1 cellular context compared by ENCODE assay signal in the genomic region with DNA sequence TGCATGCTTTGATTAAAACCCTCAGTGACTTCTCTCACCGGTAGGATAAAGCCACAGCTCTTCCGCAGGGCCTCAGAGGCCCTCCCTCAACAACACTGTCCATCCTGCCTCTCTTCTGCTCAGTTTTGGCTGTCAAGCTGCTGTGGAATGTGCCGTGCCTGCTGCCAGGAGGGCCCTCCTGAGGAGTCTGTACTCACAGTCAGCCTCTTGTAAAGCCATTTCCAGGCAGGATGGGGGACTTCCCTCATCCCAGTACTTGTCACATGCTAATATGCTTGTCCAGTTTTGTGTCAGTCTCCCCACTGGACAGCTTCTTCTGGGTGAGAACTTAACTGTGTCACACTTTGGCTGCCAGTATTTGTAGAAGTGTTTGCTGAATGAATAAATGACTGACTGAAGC.
TF ChIP-seq lines count a peak whose summit lies in the region.

No MANE protein-coding gene starts in this region.

TF ChIP-seq in IMR-90, 13 proteins besides CTCF, POLR2A, EP300 and RAD21:
- TF ChIP-seq RFX5 (IDR thresholded peaks at IDR 0.05; ENCODE audit: low read depth, low read length) (no peak), MAFK (IDR thresholded peaks at IDR 0.05; ENCODE audit: low read depth, low read length) (no peak), MXI1 (IDR thresholded peaks at IDR 0.05; ENCODE audit: borderline replicate concordance, low read depth, low read length) (no peak), CEBPB (IDR thresholded peaks at IDR 0.05; ENCODE audit: low read depth, low read length) (no peak), CHD1 (IDR thresholded peaks at IDR 0.05; ENCODE audit: low read depth, low read length) (no peak), NFE2L2 (IDR thresholded peaks at IDR 0.05; ENCODE audit: low read depth, low read length) (no peak), RCOR1 (IDR thresholded peaks at IDR 0.05; ENCODE audit: insufficient replicate concordance, low read length) (no peak), MAZ (IDR thresholded peaks at IDR 0.05; ENCODE audit: borderline replicate concordance, low read depth, low read length) (no peak), SMC3 (IDR thresholded peaks at IDR 0.05; ENCODE audit: low read depth, low read length) (no peak), BHLHE40 (IDR thresholded peaks at IDR 0.05; ENCODE audit: low read depth, low read length) (no peak), FOS (IDR thresholded peaks at IDR 0.05; ENCODE audit: low read depth, low read length) (no peak), USF2 (IDR thresholded peaks at IDR 0.05; ENCODE audit: low read depth, low read length) (no peak)
- TF ChIP-seq, protein P1, sequence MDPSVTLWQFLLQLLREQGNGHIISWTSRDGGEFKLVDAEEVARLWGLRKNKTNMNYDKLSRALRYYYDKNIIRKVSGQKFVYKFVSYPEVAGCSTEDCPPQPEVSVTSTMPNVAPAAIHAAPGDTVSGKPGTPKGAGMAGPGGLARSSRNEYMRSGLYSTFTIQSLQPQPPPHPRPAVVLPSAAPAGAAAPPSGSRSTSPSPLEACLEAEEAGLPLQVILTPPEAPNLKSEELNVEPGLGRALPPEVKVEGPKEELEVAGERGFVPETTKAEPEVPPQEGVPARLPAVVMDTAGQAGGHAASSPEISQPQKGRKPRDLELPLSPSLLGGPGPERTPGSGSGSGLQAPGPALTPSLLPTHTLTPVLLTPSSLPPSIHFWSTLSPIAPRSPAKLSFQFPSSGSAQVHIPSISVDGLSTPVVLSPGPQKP (IDR thresholded peaks at IDR 0.05; ENCODE audit: borderline replicate concordance, low read depth, low read length) = no peak
